Comparison of ENCODE assay signal across 11 cellular contexts in genomic region chr17:73304438-73304837, GRCh38. TPM values are rescaled to one million over a fixed set of nuclear protein-coding genes. Genes with fewer than 3 reads are reported as not detected.
DNase-seq lines count a peak whose midpoint lies in the region; ATAC-seq, FAIRE-seq and TF ChIP-seq lines count a peak whose summit lies in the region.
"Had no signal": no experiment of that assay in that cellular context is flagged by ENCODE, and none has a peak within 500 bp of the region (broad histone marks: within the 10 kb centered on the region; RNA-seq: fewer than 3 reads in every experiment).

No MANE protein-coding gene starts in this region.

- peaks cover 79% of the 10 kb centered on the region for H3K79me2 ChIP-seq in osteoblast (ENCODE audit: insufficient read depth, low read length)

- no peaks in the 10 kb centered on the region for H3K9me3 Mint-ChIP-seq in activated CD4-positive, alpha-beta T cell treated with anti-CD3 and anti-CD28 coated beads for 36 hours (ENCODE audit: low read depth)

- no peaks in the 10 kb centered on the region for H3K36me3 Mint-ChIP-seq in activated CD4-positive, alpha-beta T cell treated with anti-CD3 and anti-CD28 coated beads for 36 hours (ENCODE audit: low read depth)
- H3K36me3 Mint-ChIP-seq: activated CD8-positive, alpha-beta memory T cell treated with anti-CD3 and anti-CD28 coated beads, Interleukin-2, amount 10 ng/mL, durations not matched to agents 7 days and 5 days had no signal

- peaks cover 10% of the 10 kb centered on the region for H3K27me3 Mint-ChIP-seq in activated CD4-positive, alpha-beta T cell treated with anti-CD3 and anti-CD28 coated beads for 36 hours

- H3K36me3 ChIP-seq in osteoblast (ENCODE audit: insufficient read depth, low read length), result no peaks in the 10 kb centered on the region
- peaks cover 2% of the 10 kb centered on the region; the same call in 1 of the 2 replicates for H3K36me3 ChIP-seq in SJCRH30
- H3K36me3 ChIP-seq: pancreas had no signal

- no peak overlapping the region for H2AFZ ChIP-seq in osteoblast (ENCODE audit: low read length)

- POLR2A ChIA-PET in A549 (lab: Yijun Ruan, JAX), result no interaction called here
- POLR2A ChIA-PET in activated CD4-positive, alpha-beta T cell treated with anti-CD3 and anti-CD28 coated beads for 36 hours (lab: Charles Lee), result no interaction called here

- no peak for TF ChIP-seq CTCF in A549 (IDR thresholded peaks at IDR 0.05)
- no peak for TF ChIP-seq CTCF in VCaP (conservative IDR thresholded peaks at IDR 0.05)
- TF ChIP-seq CTCF in fibroblast of mammary gland (conservative IDR thresholded peaks at IDR 0.05; ENCODE audit: control insufficient read depth, insufficient read depth, low read depth, low read length), result no peak
- TF ChIP-seq CTCF in osteoblast (IDR thresholded peaks at IDR 0.05; ENCODE audit: extremely low read depth, low read depth, low read length), result no peak
- TF ChIP-seq CTCF in lower leg skin (IDR thresholded peaks at IDR 0.05), result no peak

- ATAC-seq in A549, result peak in 1 of 2 experiments; percentile 1; a peak in 3 of 6 replicates
- ATAC-seq in activated CD4-positive, alpha-beta T cell treated with anti-CD3 and anti-CD28 coated beads for 36 hours, result no peak
- ATAC-seq: activated CD8-positive, alpha-beta memory T cell treated with anti-CD3 and anti-CD28 coated beads, Interleukin-2, amount 10 ng/mL, durations not matched to agents 7 days and 5 days had no signal

- peaks cover 2% of the 10 kb centered on the region for H3K4me1 Mint-ChIP-seq in activated CD4-positive, alpha-beta T cell treated with anti-CD3 and anti-CD28 coated beads for 36 hours

- no peak overlapping the region for H3K27ac Mint-ChIP-seq in activated CD4-positive, alpha-beta T cell treated with anti-CD3 and anti-CD28 coated beads for 36 hours
- H3K27ac Mint-ChIP-seq: activated CD8-positive, alpha-beta memory T cell treated with anti-CD3 and anti-CD28 coated beads, Interleukin-2, amount 10 ng/mL, durations not matched to agents 7 days and 5 days had no signal

- WGBS in A549 (ENCODE audit: missing lambda C conversion rate), result 52% methylated on average over 8 of the region's 8 CpGs
- 23 to 31% methylated on average over 7 to 8 of the region's 8 CpGs for WGBS in lower leg skin, 2 donors

- no peak for TF ChIP-seq EP300 in A549 (IDR thresholded peaks at IDR 0.05)

- TF ChIP-seq RAD21 in A549 (conservative IDR thresholded peaks at IDR 0.05 in 1 of 2, IDR thresholded peaks at IDR 0.05 in 1 of 2), result no peak

- peaks cover 25% of the 10 kb centered on the region for H4K20me1 ChIP-seq in osteoblast (ENCODE audit: insufficient read depth, low read length)

- no peaks in the 10 kb centered on the region for H3K27me3 ChIP-seq in osteoblast (ENCODE audit: insufficient read depth, low read length)
- no peaks in the 10 kb centered on the region for H3K27me3 ChIP-seq in SJCRH30
- H3K27me3 ChIP-seq: pancreas had no signal

- H3K4me1 ChIP-seq in A549, result peaks cover 86% of the 10 kb centered on the region
- H3K4me1 ChIP-seq in osteoblast (ENCODE audit: insufficient read depth, low read length), result peaks cover 62% of the 10 kb centered on the region
- peaks cover 6% of the 10 kb centered on the region; the same call in 1 of the 2 replicates for H3K4me1 ChIP-seq in SJCRH30

- no peak for FAIRE-seq in A549 (lab: Jason Lieb, UNC)
- FAIRE-seq: GM19239, pancreas had no signal

- H3K4me3 Mint-ChIP-seq in activated CD4-positive, alpha-beta T cell treated with anti-CD3 and anti-CD28 coated beads for 36 hours, result no peak overlapping the region
- H3K4me3 Mint-ChIP-seq: activated CD8-positive, alpha-beta memory T cell treated with anti-CD3 and anti-CD28 coated beads, Interleukin-2, amount 10 ng/mL, durations not matched to agents 7 days and 5 days had no signal

- CTCF ChIA-PET in A549 (lab: Yijun Ruan, JAX), result interaction anchor here (2.6 to 29.0 kb wide), 6 partner anchors 10 to 64 kb away, joined by 8 to 385 read pairs (median 74); no protein-coding TSS in a partner anchor
- CTCF ChIA-PET in activated CD4-positive, alpha-beta T cell treated with anti-CD3 and anti-CD28 coated beads for 36 hours (lab: Charles Lee), result no interaction called here

- H3K9me3 ChIP-seq in A549, result no peaks in the 10 kb centered on the region
- no peaks in the 10 kb centered on the region for H3K9me3 ChIP-seq in osteoblast (ENCODE audit: low read depth, low read length)
- H3K9me3 ChIP-seq in SJCRH30 (replicated peaks), result no peaks in the 10 kb centered on the region
- H3K9me3 ChIP-seq: pancreas had no signal

- H3K4me2 ChIP-seq in A549, result peak overlapping the region; percentile 91
- H3K4me2 ChIP-seq in osteoblast (ENCODE audit: insufficient read depth, low read length), result peak overlapping the region; percentile 98

- TF ChIP-seq POLR2A in A549 (IDR thresholded peaks at IDR 0.05; ENCODE audit: low read length) (no peak), lower leg skin (IDR thresholded peaks at IDR 0.05) (no peak)

- H3K27ac ChIP-seq in A549 (peak overlapping the region; percentile 95 to 96), VCaP (peak overlapping the region; percentile 90), osteoblast (ENCODE audit: low read depth, low read length) (peak overlapping the region; percentile 94), SJCRH30 (no peak overlapping the region)

- intact Hi-C loops in activated CD4-positive, alpha-beta T cell treated with anti-CD3 and anti-CD28 coated beads for 36 hours (cut with DNase I, micrococcal nuclease), result no loop called here
- intact Hi-C loops in lower leg skin (cut with DNase I; ENCODE audit: low total_unique reads), result no loop called here

- DNase-seq in A549 (ENCODE audit: low read depth in 1 of 2, low spot score in 1 of 2) (no peak), fibroblast of mammary gland (ENCODE audit: low read depth) (peak; percentile 58), osteoblast (ENCODE audit: insufficient read length, low spot score, missing footprints) (no peak), SJCRH30 (no peak), lower leg skin (ENCODE audit: low spot score in 2 of 2) (no peak), NCI-H146 (lab: John Stamatoyannopoulos, UW) (no peak)
- DNase-seq in activated CD4-positive, alpha-beta T cell treated with anti-CD3 and anti-CD28 coated beads for 36 hours, result no peak
- DNase-seq: activated CD8-positive, alpha-beta memory T cell treated with anti-CD3 and anti-CD28 coated beads, Interleukin-2, amount 10 ng/mL, durations not matched to agents 7 days and 5 days had no signal

- H3K4me3 ChIP-seq in A549 (peak overlapping the region; percentile 33; the same call in 1 of the 3 replicates), fibroblast of mammary gland (ENCODE audit: control insufficient read depth, low read depth, low read length) (no peak overlapping the region), osteoblast (ENCODE audit: insufficient read depth, low read length) (peak overlapping the region; percentile 69), SJCRH30 (no peak overlapping the region), lower leg skin (ENCODE audit: low read depth, poor library complexity, severe bottlenecking) (no peak overlapping the region)

TF ChIP-seq in A549, 52 proteins besides CTCF, POLR2A, EP300 and RAD21 (continues in another document):
- TF ChIP-seq MAFK (IDR thresholded peaks at IDR 0.05; ENCODE audit: partially characterized antibody), result no peak
- TF ChIP-seq HMGXB4 (CRISPR knock-in tag; IDR thresholded peaks at IDR 0.05; ENCODE audit: borderline replicate concordance), result no peak
- TF ChIP-seq KDM5A (IDR thresholded peaks at IDR 0.05), result no peak
- TF ChIP-seq HEYL (CRISPR knock-in tag; IDR thresholded peaks at IDR 0.05), result no peak
- no peak for TF ChIP-seq CEBPB (IDR thresholded peaks at IDR 0.05)
- TF ChIP-seq MAX (IDR thresholded peaks at IDR 0.05), result no peak
- TF ChIP-seq NR3C1 (IDR thresholded peaks at IDR 0.05), result no peak
- no peak for TF ChIP-seq RFX5 (IDR thresholded peaks at IDR 0.05)

RNA-seq across cellular contexts. Expression of gene CDC42EP4, which starts 7.4 kb away (rescaled TPM):
- 32.9 and 33.8 TPM in 2 replicates for polyA plus RNA-seq in A549 (2011; rRNA removed)
- polyA plus RNA-seq in A549 (2012; cell fraction: cytosol; rRNA removed), result 40.9 and 72.3 TPM in 2 replicates
- polyA plus RNA-seq in A549 (2012; cell fraction: nucleus; rRNA removed), result 41.7 and 52.8 TPM in 2 replicates
- 60.1 to 66.3 TPM (median 65.7 TPM) in 3 replicates for polyA plus RNA-seq in A549 (2017; fragmentation: RNase III; extraction: RNeasy Plus Mini Kit Qiagen cat#74134 plus additional on column Dnase treatment)
- polyA minus RNA-seq in A549 (2011; rRNA and poly(A)+ RNA removed), result 64.6 and 69.0 TPM in 2 replicates
- total RNA-seq in osteoblast, result 13.8 and 16.3 TPM in 2 replicates
- 21.7 and 22.2 TPM in 2 replicates for total RNA-seq in SJCRH30 (2014; rRNA removed; shearing (Covaris generic))
- under 1 TPM; 0.87 to 0.91 TPM for total RNA-seq in activated CD4-positive, alpha-beta T cell treated with anti-CD3 and anti-CD28 coated beads for 36 hours
- total RNA-seq in lower leg skin, result 10 to 100 TPM; 33.0 to 94.6 (median 69.7) TPM

RNA-seq across cellular contexts. Expression of gene CPSF4L, which starts 42.8 kb away (rescaled TPM):
- polyA plus RNA-seq in A549 (2011; rRNA removed) (0.13 and 0.17 TPM in 2 replicates), A549 (2017; fragmentation: RNase III; extraction: RNeasy Plus Mini Kit Qiagen cat#74134 plus additional on column Dnase treatment) (not detected in 3 replicates)
- not detected in 2 replicates for polyA plus RNA-seq in A549 (2012; cell fraction: cytosol; rRNA removed)
- 0.27 TPM in 1 of 2 replicates, not detected in the other for polyA plus RNA-seq in A549 (2012; cell fraction: nucleus; rRNA removed)
- polyA minus RNA-seq in A549 (2011; rRNA and poly(A)+ RNA removed), result not detected in 2 replicates
- total RNA-seq in osteoblast (not detected in 2 replicates), lower leg skin (not detected)
- total RNA-seq in SJCRH30 (2014; rRNA removed; shearing (Covaris generic)), result not detected in 2 replicates
- total RNA-seq in activated CD4-positive, alpha-beta T cell treated with anti-CD3 and anti-CD28 coated beads for 36 hours, result not detected
- total RNA-seq: activated CD8-positive, alpha-beta memory T cell treated with anti-CD3 and anti-CD28 coated beads, Interleukin-2, amount 10 ng/mL, durations not matched to agents 7 days and 5 days had no signal
- polyA plus RNA-seq: pancreas had no signal

Comparison
In these comparisons a context has a peak if more than half of its experiments do, and no peak if none do; other contexts are left out.
1. H3K4me3 ChIP-seq: peak in A549 (single experiment) and osteoblast (single experiment); none in fibroblast of mammary gland (single experiment), SJCRH30 (single experiment) and lower leg skin (single experiment).